8 cellular contexts compared by ENCODE assay signal in the genomic region with DNA sequence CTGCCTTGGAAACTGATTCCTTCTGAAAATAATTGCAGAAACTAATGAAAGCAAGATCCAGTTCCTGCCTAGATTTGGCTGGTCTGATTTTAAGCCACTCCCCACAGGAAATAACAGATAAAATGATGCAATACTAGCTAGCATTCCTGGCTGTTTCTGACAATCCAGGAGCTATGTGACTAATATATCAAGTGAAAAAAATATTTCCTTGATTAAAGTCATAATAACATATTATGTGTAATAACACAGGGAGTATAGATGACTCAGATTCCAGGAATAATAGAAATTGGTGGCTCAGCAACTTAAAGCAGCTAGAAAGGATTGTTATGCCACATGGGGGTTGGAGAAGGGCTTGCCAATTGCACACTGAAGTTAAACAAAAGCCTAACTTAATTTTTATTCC.
DNase-seq lines count a peak whose midpoint lies in the region; ATAC-seq, FAIRE-seq and TF ChIP-seq lines count a peak whose summit lies in the region.

No MANE protein-coding gene starts in this region.

- DNase-seq in AG09309 (ENCODE audit: low read depth) (peak; percentile 98), NB4 (ENCODE audit: low read depth) (peak; percentile 23), endothelial cell of umbilical vein (ENCODE audit: low read depth, low spot score) (peak; percentile 96), mesothelial cell of epicardium (ENCODE audit: low spot score in 2 of 2, unreplicated experiment in 2 of 2) (no peak), NCI-H1930 (lab: John Stamatoyannopoulos, UW) (no peak), NCI-H82 (lab: John Stamatoyannopoulos, UW) (no peak), UCSD-AML1 (lab: John Stamatoyannopoulos, UW; ENCODE audit: unreplicated experiment) (no peak)

- POLR2A ChIA-PET in endothelial cell of umbilical vein (lab: Charles Lee) = interaction anchor here (0.7 kb wide), 1 partner anchor 11 kb away, joined by 12 read pairs; no protein-coding TSS in a partner anchor

- no peaks in the 10 kb centered on the region for H3K9me3 Mint-ChIP-seq in mesothelial cell of epicardium

- peak overlapping the region; percentile 87 for H3K27ac Mint-ChIP-seq in mesothelial cell of epicardium

- peak overlapping the region; percentile 82 for H3K27ac ChIP-seq in endothelial cell of umbilical vein (ENCODE audit: insufficient read depth, low read depth, low read length)

- no peaks in the 10 kb centered on the region for H3K9me3 ChIP-seq in endothelial cell of umbilical vein (replicated peaks; ENCODE audit: control insufficient read depth, insufficient read depth, low read length)

- H3K9ac ChIP-seq in endothelial cell of umbilical vein (replicated peaks; ENCODE audit: extremely low read depth, insufficient read depth, low read length) = peak overlapping the region; percentile 71

- no TSS peak for BruUV-seq in endothelial cell of umbilical vein (replicated peaks; lab: Mats Ljungman, UMichigan)

- H3K27me3 Mint-ChIP-seq in mesothelial cell of epicardium (ENCODE audit: low read depth) = no peaks in the 10 kb centered on the region

- H3K36me3 Mint-ChIP-seq in mesothelial cell of epicardium = no peaks in the 10 kb centered on the region

- H3K9me1 ChIP-seq in endothelial cell of umbilical vein (replicated peaks; ENCODE audit: control insufficient read depth, extremely low read depth, insufficient read depth, low read length) = no peaks in the 10 kb centered on the region

- peaks cover 13% of the 10 kb centered on the region for H3K4me1 ChIP-seq in endothelial cell of umbilical vein (ENCODE audit: control insufficient read depth, extremely low read depth, insufficient read depth, low read length)

- H3K4me3 ChIP-seq in AG09309 (ENCODE audit: control insufficient read depth, low read depth, low read length) (no peak overlapping the region), NB4 (ENCODE audit: low read depth, low read length) (no peak overlapping the region), endothelial cell of umbilical vein (replicated peaks in 1 of 3; ENCODE audit: insufficient read depth in 1 of 3, low read depth in 1 of 3, low read length in 3 of 3) (no peak overlapping the region)

- no peaks in the 10 kb centered on the region for H3K27me3 ChIP-seq in endothelial cell of umbilical vein (ENCODE audit: control insufficient read depth in 2 of 2, insufficient read depth in 2 of 2, low read length in 2 of 2)

- ATAC-seq in HG03457 (IDR thresholded peaks at IDR 0.05; ENCODE audit: unreplicated experiment) = no peak

- peaks cover 16% of the 10 kb centered on the region for H3K4me1 Mint-ChIP-seq in mesothelial cell of epicardium

- FAIRE-seq in endothelial cell of umbilical vein (lab: Jason Lieb, UNC) = peak; percentile 89

- no peaks in the 10 kb centered on the region for H3K36me3 ChIP-seq in endothelial cell of umbilical vein (ENCODE audit: control insufficient read depth in 2 of 2, extremely low read depth in 1 of 2, insufficient read depth in 2 of 2, low read length in 2 of 2)

- H3K79me2 ChIP-seq in endothelial cell of umbilical vein (ENCODE audit: control insufficient read depth, insufficient read depth, low read length) = no peaks in the 10 kb centered on the region

- no peak overlapping the region for H3K4me3 Mint-ChIP-seq in mesothelial cell of epicardium

- intact Hi-C loops in endothelial cell of umbilical vein (cut with micrococcal nuclease) = loop anchor here (1.0 to 5.0 kb wide), 6 partner anchors 10 to 354 kb away; no protein-coding TSS in a partner anchor

- H4K20me1 ChIP-seq in endothelial cell of umbilical vein (replicated peaks; ENCODE audit: control insufficient read depth, extremely low read depth, insufficient read depth, low read length) = no peaks in the 10 kb centered on the region

- H2AFZ ChIP-seq in endothelial cell of umbilical vein (ENCODE audit: low read depth, low read length) = no peak overlapping the region

- no peak for TF ChIP-seq CTCF in AG09309 (IDR thresholded peaks at IDR 0.05; ENCODE audit: control insufficient read depth, insufficient read depth, low read depth, low read length, missing control alignments)
- no peak for TF ChIP-seq CTCF in NB4 (IDR thresholded peaks at IDR 0.05; ENCODE audit: low read depth, low read length)
- TF ChIP-seq CTCF in endothelial cell of umbilical vein (IDR thresholded peaks at IDR 0.05; ENCODE audit: extremely low read depth in 1 of 2, insufficient read depth in 1 of 2, low read depth in 1 of 2, low read length in 2 of 2) = no peak
- no peak for TF ChIP-seq CTCF in mesothelial cell of epicardium (IDR thresholded peaks at IDR 0.05; ENCODE audit: unreplicated experiment)

- CTCF ChIA-PET in endothelial cell of umbilical vein (lab: Charles Lee) = interaction anchor here (0.6 to 2.1 kb wide), 18 partner anchors 9 to 390 kb away, joined by 3 to 19 read pairs (median 4); a partner anchor contains a TSS

- dilution Hi-C loops in endothelial cell of umbilical vein (cut with MboI; ENCODE audit: extremely low pct_ligation_motif_present, low sequenced_read_pairs) = no loop called here

- TF ChIP-seq POLR2A in NB4 (IDR thresholded peaks at IDR 0.05; ENCODE audit: extremely low read depth, insufficient read length) (no peak), endothelial cell of umbilical vein (IDR thresholded peaks at IDR 0.05; ENCODE audit: low read depth, low read length) (no peak)

- H3K4me2 ChIP-seq in endothelial cell of umbilical vein (ENCODE audit: insufficient read depth, low read length) = peak overlapping the region; percentile 67

TF ChIP-seq in endothelial cell of umbilical vein, 7 proteins besides CTCF, POLR2A, EP300 and RAD21:
- TF ChIP-seq POLR2AphosphoS5 (IDR thresholded peaks at IDR 0.05; ENCODE audit: insufficient read depth, low read depth, low read length) (peak; percentile 39), GATA2 (IDR thresholded peaks at IDR 0.05; ENCODE audit: insufficient read depth, insufficient read length, low read depth, low read length) (peak; percentile 53), JUN (IDR thresholded peaks at IDR 0.05; ENCODE audit: borderline replicate concordance, insufficient read depth, insufficient read length, low read depth) (peak; percentile 94), MYC (IDR thresholded peaks at IDR 0.05; ENCODE audit: low read depth, low read length) (no peak), EZH2 (IDR thresholded peaks at IDR 0.05; ENCODE audit: borderline replicate concordance, low read depth, low read length, severe bottlenecking) (no peak), FOS (IDR thresholded peaks at IDR 0.05; ENCODE audit: borderline replicate concordance, insufficient read depth, low read length) (peak; percentile 94)
- TF ChIP-seq, protein P1, sequence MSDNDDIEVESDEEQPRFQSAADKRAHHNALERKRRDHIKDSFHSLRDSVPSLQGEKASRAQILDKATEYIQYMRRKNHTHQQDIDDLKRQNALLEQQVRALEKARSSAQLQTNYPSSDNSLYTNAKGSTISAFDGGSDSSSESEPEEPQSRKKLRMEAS (IDR thresholded peaks at IDR 0.05; ENCODE audit: insufficient read depth, insufficient read length) = no peak

Comparison
In these comparisons a context has a peak if more than half of its experiments do, and no peak if none do; other contexts are left out.
1. DNase-seq: peak in AG09309 (single experiment), NB4 (single experiment) and endothelial cell of umbilical vein (single experiment); none in mesothelial cell of epicardium (0 of 2), NCI-H1930 (0 of 2), NCI-H82 (single experiment) and UCSD-AML1 (single experiment).